In genomic region chr19:6772028-6772865, GRCh38 we compare ENCODE assay signal across 1 cellular context.
A peak's percentile ranks its signal among the peaks of the same experiment; 100 is the strongest.
TF ChIP-seq lines count a peak whose summit lies in the region.

Gene VAV1 (plus strand): TSS chr19:6772708. CDS start chr19:6772808, 100 bp downstream.

TF ChIP-seq in GM12878, 131 proteins besides CTCF, POLR2A, EP300 and RAD21 (continued from another document):
- TF ChIP-seq BCLAF1 (IDR thresholded peaks at IDR 0.05) (no peak), SIX5 (IDR thresholded peaks at IDR 0.05; ENCODE audit: low read depth, low read length, severe bottlenecking) (no peak), SP1 (IDR thresholded peaks at IDR 0.05; ENCODE audit: low read depth, low read length) (no peak), ZZZ3 (IDR thresholded peaks at IDR 0.05; ENCODE audit: control insufficient read depth, insufficient read length, low read depth) (no peak), IRF5 (IDR thresholded peaks at IDR 0.05; ENCODE audit: borderline replicate concordance) (no peak), ZSCAN29 (IDR thresholded peaks at IDR 0.05) (no peak), SMC3 (IDR thresholded peaks at IDR 0.05; ENCODE audit: borderline replicate concordance, low read length) (peak; percentile 47; the same call in 1 of the 2 replicates), YY1 (IDR thresholded peaks at IDR 0.05; ENCODE audit: low read depth, low read length) (peak; percentile 68; the same call in 1 of the 2 replicates), RFX5 (IDR thresholded peaks at IDR 0.05; ENCODE audit: low read depth, low read length) (no peak), TCF7 (IDR thresholded peaks at IDR 0.05; ENCODE audit: borderline replicate concordance) (no peak), BHLHE40 (IDR thresholded peaks at IDR 0.05; ENCODE audit: borderline replicate concordance in 1 of 2, low read depth in 2 of 2, low read length in 1 of 2) (peak; percentile 27 to 87; a peak in 2 of 4 replicates), ZNF217 (IDR thresholded peaks at IDR 0.05) (peak; percentile 99), SRF (IDR thresholded peaks at IDR 0.05; ENCODE audit: low read depth in 2 of 2, low read length in 2 of 2) (0 out of 4 replicates have a peak, but pooled peaks of 1 of the 2 experiments have one; percentile 41), EGR1 (IDR thresholded peaks at IDR 0.05; ENCODE audit: borderline replicate concordance in 1 of 2, low read depth in 2 of 2, low read length in 2 of 2) (peak in 1 of 2 experiments; percentile 91; a peak in 2 of 3 replicates), NBN (IDR thresholded peaks at IDR 0.05) (peak; percentile 66; the same call in 1 of the 2 replicates), ETV6 (conservative IDR thresholded peaks at IDR 0.05 in 1 of 2, IDR thresholded peaks at IDR 0.05 in 1 of 2; ENCODE audit: borderline replicate concordance in 1 of 2, low read depth in 1 of 2) (no peak), GABPA (IDR thresholded peaks at IDR 0.05; ENCODE audit: low read depth) (no peak), SPI1 (IDR thresholded peaks at IDR 0.05; ENCODE audit: borderline replicate concordance, insufficient read depth, low read depth, low read length) (peak; percentile 93), ZBED1 (IDR thresholded peaks at IDR 0.05; ENCODE audit: borderline replicate concordance) (no peak), SMARCA5 (IDR thresholded peaks at IDR 0.05) (peak; percentile 100), TCF12 (IDR thresholded peaks at IDR 0.05; ENCODE audit: low read depth, low read length) (0 out of 2 replicates have a peak, but pooled peaks have one; percentile 31), STAT3 (IDR thresholded peaks at IDR 0.05; ENCODE audit: low read depth, low read length) (peak; percentile 24; the same call in 1 of the 2 replicates), ASH2L (IDR thresholded peaks at IDR 0.05; ENCODE audit: borderline replicate concordance, low read depth) (no peak), RUNX3 (IDR thresholded peaks at IDR 0.05; ENCODE audit: low read length) (peak; percentile 35; the same call in 1 of the 2 replicates)
- TF ChIP-seq, protein P1, sequence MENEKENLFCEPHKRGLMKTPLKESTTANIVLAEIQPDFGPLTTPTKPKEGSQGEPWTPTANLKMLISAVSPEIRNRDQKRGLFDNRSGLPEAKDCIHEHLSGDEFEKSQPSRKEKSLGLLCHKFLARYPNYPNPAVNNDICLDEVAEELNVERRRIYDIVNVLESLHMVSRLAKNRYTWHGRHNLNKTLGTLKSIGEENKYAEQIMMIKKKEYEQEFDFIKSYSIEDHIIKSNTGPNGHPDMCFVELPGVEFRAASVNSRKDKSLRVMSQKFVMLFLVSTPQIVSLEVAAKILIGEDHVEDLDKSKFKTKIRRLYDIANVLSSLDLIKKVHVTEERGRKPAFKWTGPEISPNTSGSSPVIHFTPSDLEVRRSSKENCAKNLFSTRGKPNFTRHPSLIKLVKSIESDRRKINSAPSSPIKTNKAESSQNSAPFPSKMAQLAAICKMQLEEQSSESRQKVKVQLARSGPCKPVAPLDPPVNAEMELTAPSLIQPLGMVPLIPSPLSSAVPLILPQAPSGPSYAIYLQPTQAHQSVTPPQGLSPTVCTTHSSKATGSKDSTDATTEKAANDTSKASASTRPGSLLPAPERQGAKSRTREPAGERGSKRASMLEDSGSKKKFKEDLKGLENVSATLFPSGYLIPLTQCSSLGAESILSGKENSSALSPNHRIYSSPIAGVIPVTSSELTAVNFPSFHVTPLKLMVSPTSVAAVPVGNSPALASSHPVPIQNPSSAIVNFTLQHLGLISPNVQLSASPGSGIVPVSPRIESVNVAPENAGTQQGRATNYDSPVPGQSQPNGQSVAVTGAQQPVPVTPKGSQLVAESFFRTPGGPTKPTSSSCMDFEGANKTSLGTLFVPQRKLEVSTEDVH (IDR thresholded peaks at IDR 0.05; ENCODE audit: low read depth, partially characterized antibody) = no peak
